ENCODE assay signal across 1 cellular context in genomic region chr18:8045890-8046289, GRCh38.
TF ChIP-seq lines count a peak whose summit lies in the region.

No MANE protein-coding gene starts in this region.

TF ChIP-seq in HepG2, 621 proteins besides CTCF, POLR2A, EP300 and RAD21:
- TF ChIP-seq ZBTB43 (CRISPR knock-in tag; conservative IDR thresholded peaks at IDR 0.05) (no peak), ZKSCAN1 (IDR thresholded peaks at IDR 0.05; ENCODE audit: low read length) (no peak), EED (CRISPR knock-in tag; IDR thresholded peaks at IDR 0.05) (no peak), ELF3 (CRISPR knock-in tag; IDR thresholded peaks at IDR 0.05) (no peak), ZNF747 (CRISPR knock-in tag; IDR thresholded peaks at IDR 0.05; ENCODE audit: borderline replicate concordance) (no peak), ZBTB26 (CRISPR knock-in tag; IDR thresholded peaks at IDR 0.05; ENCODE audit: borderline replicate concordance) (no peak), ARNT (IDR thresholded peaks at IDR 0.05) (no peak), IRF2 (CRISPR knock-in tag; IDR thresholded peaks at IDR 0.05) (no peak), TEAD3 (CRISPR knock-in tag; optimal IDR thresholded peaks at IDR 0.05; ENCODE audit: borderline replicate concordance) (no peak), ZBTB1 (CRISPR knock-in tag; IDR thresholded peaks at IDR 0.05; ENCODE audit: borderline replicate concordance) (no peak), HNF1B (CRISPR knock-in tag; IDR thresholded peaks at IDR 0.05) (no peak), POGK (CRISPR knock-in tag; conservative IDR thresholded peaks at IDR 0.05) (no peak), ZNF282 (IDR thresholded peaks at IDR 0.05; ENCODE audit: partially characterized antibody) (no peak), HIC2 (CRISPR knock-in tag; IDR thresholded peaks at IDR 0.05; ENCODE audit: low read depth) (no peak)
